Comparison of ENCODE assay signal across 20 cellular contexts in genomic region chr12:125988545-125988944, GRCh38.
DNase-seq lines count a peak whose midpoint lies in the region; ATAC-seq, FAIRE-seq and TF ChIP-seq lines count a peak whose summit lies in the region.
"Had no signal": no experiment of that assay in that cellular context is flagged by ENCODE, and none has a peak within 500 bp of the region (broad histone marks: within the 10 kb centered on the region; RNA-seq: fewer than 3 reads in every experiment).

No MANE protein-coding gene starts in this region.

- POLR2A ChIA-PET in MCF 10A (lab: Yijun Ruan, JAX) = no interaction called here

- H3K4me3 ChIP-seq in breast epithelium (no peak overlapping the region), bronchial epithelial cell (ENCODE audit: low read depth, low read length) (no peak overlapping the region)
- H3K4me3 ChIP-seq: A549, BLaER1, GM23338 had no signal

- no peak for FAIRE-seq in bronchial epithelial cell (lab: Jason Lieb, UNC)
- FAIRE-seq: H54 had no signal

- H3K9me3 Mint-ChIP-seq in MCF 10A (ENCODE audit: unreplicated experiment) = peaks cover 5% of the 10 kb centered on the region

- H3K27ac Mint-ChIP-seq in MCF 10A (ENCODE audit: low read depth, unreplicated experiment) = no peak overlapping the region
- H3K27ac Mint-ChIP-seq: CD14-positive monocyte; CD4-positive, alpha-beta memory T cell; GM23338; HFFc6 had no signal

- H3K27ac ChIP-seq in breast epithelium = no peak overlapping the region
- H3K27ac ChIP-seq in foreskin keratinocyte = no peak overlapping the region
- H3K27ac ChIP-seq: 22Rv1, A549, BLaER1 had no signal

- intact Hi-C loops in MCF 10A (cut with micrococcal nuclease) = no loop called here
- intact Hi-C loops in breast epithelium (cut with DNase I; ENCODE audit: low total_unique reads) = no loop called here
- intact Hi-C loops in sciatic nerve (cut with DNase I) = no loop called here

- CTCF ChIA-PET in MCF 10A (lab: Yijun Ruan, JAX) = no interaction called here

- BruUV-seq in MCF 10A (replicated peaks; lab: Mats Ljungman, UMichigan) = no TSS peak

- peak; percentile 15 for DNase-seq in MCF 10A (ENCODE audit: unreplicated experiment)
- no peak for DNase-seq in breast epithelium (ENCODE audit: low spot score in 2 of 2)
- DNase-seq in bronchial epithelial cell (ENCODE audit: low read depth) = peak; percentile 17
- peak; percentile 72 to 93 for DNase-seq in foreskin keratinocyte
- no peak for DNase-seq in NCI-H446 treated with DMSO at 0.1 percent for 48 hours (lab: John Stamatoyannopoulos, UW)
- DNase-seq in sciatic nerve (ENCODE audit: low spot score) = no peak
- DNase-seq: AML-193; Calu3; CD4-positive, alpha-beta memory T cell; DMS79 treated with DMSO at 0.1 percent for 48 hours; GF-D8; HFFc6 had no signal

- ATAC-seq in foreskin keratinocyte = peak; percentile 61
- ATAC-seq in HG02678 (IDR thresholded peaks at IDR 0.05; ENCODE audit: unreplicated experiment) = no peak
- no peak for ATAC-seq in sciatic nerve
- ATAC-seq: A549, GM23338, HCT116 had no signal

- no peak for TF ChIP-seq CTCF in MCF 10A (IDR thresholded peaks at IDR 0.05; ENCODE audit: unreplicated experiment)
- no peak for TF ChIP-seq CTCF in breast epithelium (IDR thresholded peaks at IDR 0.05)
- TF ChIP-seq CTCF in bronchial epithelial cell (IDR thresholded peaks at IDR 0.05; ENCODE audit: insufficient read depth, low read length, severe bottlenecking) = no peak
- TF ChIP-seq CTCF in foreskin keratinocyte (conservative IDR thresholded peaks at IDR 0.05) = no peak

- H3K4me1 Mint-ChIP-seq in MCF 10A (ENCODE audit: insufficient read depth, unreplicated experiment) = no peaks in the 10 kb centered on the region
- H3K4me1 Mint-ChIP-seq: CD14-positive monocyte, GM23338 had no signal

- H3K36me3 ChIP-seq in breast epithelium (no peaks in the 10 kb centered on the region), bronchial epithelial cell (ENCODE audit: control insufficient read depth, insufficient read depth, low read length) (no peaks in the 10 kb centered on the region)
- H3K36me3 ChIP-seq: BLaER1 had no signal

- H3K36me3 Mint-ChIP-seq in MCF 10A (ENCODE audit: insufficient read depth, unreplicated experiment) = no peaks in the 10 kb centered on the region
- H3K36me3 Mint-ChIP-seq: CD14-positive monocyte; CD4-positive, alpha-beta memory T cell had no signal

- no peak overlapping the region for H3K4me3 Mint-ChIP-seq in MCF 10A (ENCODE audit: unreplicated experiment)
- H3K4me3 Mint-ChIP-seq: CD14-positive monocyte; CD4-positive, alpha-beta memory T cell; GM23338; HFFc6 had no signal

- H3K27me3 ChIP-seq in breast epithelium (no peaks in the 10 kb centered on the region), bronchial epithelial cell (ENCODE audit: control insufficient read depth, insufficient read depth, low read length) (no peaks in the 10 kb centered on the region), foreskin keratinocyte (no peaks in the 10 kb centered on the region)
- H3K27me3 ChIP-seq: BLaER1 had no signal

- no peaks in the 10 kb centered on the region for H3K9me3 ChIP-seq in breast epithelium
- H3K9me3 ChIP-seq: A549 had no signal

- no peaks in the 10 kb centered on the region for H3K4me1 ChIP-seq in breast epithelium
- H3K4me1 ChIP-seq in foreskin keratinocyte = no peaks in the 10 kb centered on the region
- H3K4me1 ChIP-seq: A549, BLaER1 had no signal

- H3K27me3 Mint-ChIP-seq in MCF 10A (ENCODE audit: insufficient read depth, unreplicated experiment) = no peaks in the 10 kb centered on the region

- TF ChIP-seq POLR2A in breast epithelium (IDR thresholded peaks at IDR 0.05) = no peak

Comparison
In these comparisons a context has a peak if more than half of its experiments do, and no peak if none do; other contexts are left out.
1. DNase-seq: peak in MCF 10A (single experiment), bronchial epithelial cell (single experiment) and foreskin keratinocyte (2 of 2); none in breast epithelium (0 of 2), NCI-H446 treated with DMSO at 0.1 percent for 48 hours (single experiment) and sciatic nerve (single experiment).